ENCODE assay signal across 25 cellular contexts in genomic region chr1:64975740-64976139, GRCh38.
"Had no signal": no experiment of that assay in that cellular context is flagged by ENCODE, and none has a peak within 500 bp of the region (broad histone marks: within the 10 kb centered on the region; RNA-seq: fewer than 3 reads in every experiment).

No MANE protein-coding gene starts in this region.

- H3K4me1 ChIP-seq: colonic mucosa, foreskin keratinocyte, left lung, lower lobe of right lung, sigmoid colon, stomach, suprapubic skin, thyroid gland had no signal

- H3K27ac ChIP-seq: colonic mucosa, foreskin keratinocyte, heart left ventricle, left lung, lower lobe of right lung, neutrophil, sigmoid colon, skin epidermis, stomach, suprapubic skin, thyroid gland had no signal

- ATAC-seq: foreskin keratinocyte; left lung; lower lobe of right lung; naive thymus-derived CD4-positive, alpha-beta T cell had no signal

- H3K4me3 Mint-ChIP-seq: endodermal cell; naive thymus-derived CD4-positive, alpha-beta T cell; nephron progenitor cell; type B pancreatic cell had no signal

- H3K27ac Mint-ChIP-seq: endodermal cell; naive thymus-derived CD4-positive, alpha-beta T cell; nephron progenitor cell; type B pancreatic cell had no signal

- H3K36me3 Mint-ChIP-seq: type B pancreatic cell had no signal

- H3K36me3 ChIP-seq: colonic mucosa, left lung, neutrophil, suprapubic skin, thyroid gland had no signal

- H3K9me3 ChIP-seq: colonic mucosa, left lung, lower lobe of right lung, neutrophil, sigmoid colon, stomach, suprapubic skin, thyroid gland had no signal

- H3K4me3 ChIP-seq: colonic mucosa, heart left ventricle, left lung, lower lobe of right lung, sigmoid colon, skin epidermis, stomach, suprapubic skin, thyroid gland had no signal

- H3K9me3 Mint-ChIP-seq: endodermal cell, nephron progenitor cell, type B pancreatic cell had no signal

- H3K27me3 ChIP-seq: colonic mucosa, foreskin keratinocyte, heart left ventricle, left lung, neutrophil, sigmoid colon, stomach, suprapubic skin, thyroid gland had no signal

- H3K4me1 Mint-ChIP-seq: endodermal cell, nephron progenitor cell had no signal

- H3K27me3 Mint-ChIP-seq: type B pancreatic cell had no signal

- DNase-seq: cerebellar nuclear complex; colonic mucosa; dermis blood vessel endothelial cell; effector CD4-positive, alpha-beta T cell; endodermal cell; erythroblast; foreskin keratinocyte; hippocampal formation; islet precursor cell; left lung; lower lobe of right lung; mesenchymal stem cell; naive thymus-derived CD4-positive, alpha-beta T cell; nephron progenitor cell; posterior cingulate gyrus; sigmoid colon; stimulated activated CD4-positive, alpha-beta T cell treated with anti-CD3 and anti-CD28 coated beads, Interleukin-2, amount 100 ng/mL, for 24 hours; stimulated activated naive CD4-positive, alpha-beta T cell; stomach; thyroid gland had no signal
